In genomic region chr3:189355481-189356201, GRCh38 we compare ENCODE assay signal across 1 cellular context.
TF ChIP-seq lines count a peak whose summit lies in the region.

No MANE protein-coding gene starts in this region.

TF ChIP-seq in HepG2, 621 proteins besides CTCF, POLR2A, EP300 and RAD21 (continued from another document and continues in another):
- TF ChIP-seq DBP (CRISPR knock-in tag; IDR thresholded peaks at IDR 0.05; ENCODE audit: not compliant biosample characterization) (no peak), SOX6 (IDR thresholded peaks at IDR 0.05) (no peak), SOX6 (CRISPR knock-in tag; IDR thresholded peaks at IDR 0.05) (0 out of 2 replicates have a peak, but pooled peaks have one; percentile 25), HNF4A (CRISPR knock-in tag; IDR thresholded peaks at IDR 0.05) (peak; percentile 65), YY1 (IDR thresholded peaks at IDR 0.05; ENCODE audit: insufficient read depth, insufficient replicate concordance, low read depth, low read length) (no peak), NFATC3 (CRISPR knock-in tag; IDR thresholded peaks at IDR 0.05) (no peak), ZNF292 (CRISPR knock-in tag; IDR thresholded peaks at IDR 0.05; ENCODE audit: borderline replicate concordance, low read depth) (peak; percentile 67; the same call in 1 of the 2 replicates), HOXA5 (CRISPR knock-in tag; IDR thresholded peaks at IDR 0.05) (0 out of 2 replicates have a peak, but pooled peaks have one; percentile 11), ZNF570 (CRISPR knock-in tag; IDR thresholded peaks at IDR 0.05; ENCODE audit: borderline replicate concordance) (no peak), REL (CRISPR knock-in tag; conservative IDR thresholded peaks at IDR 0.05) (no peak), SOX13 (IDR thresholded peaks at IDR 0.05) (no peak), SOX13 (CRISPR knock-in tag; conservative IDR thresholded peaks at IDR 0.05 in 1 of 2, IDR thresholded peaks at IDR 0.05 in 1 of 2) (peak in 1 of 2 experiments; percentile 16; a peak in 1 of 4 replicates), KLF15 (CRISPR knock-in tag; IDR thresholded peaks at IDR 0.05; ENCODE audit: borderline replicate concordance) (no peak), ZNF33B (CRISPR knock-in tag; IDR thresholded peaks at IDR 0.05) (no peak), HMG20A (CRISPR knock-in tag; IDR thresholded peaks at IDR 0.05; ENCODE audit: borderline replicate concordance) (peak; percentile 49; the same call in 1 of the 2 replicates), ZFX (CRISPR knock-in tag; IDR thresholded peaks at IDR 0.05; ENCODE audit: low read depth) (peak; percentile 62), ZNF251 (CRISPR knock-in tag; IDR thresholded peaks at IDR 0.05) (no peak), ZNF30 (CRISPR knock-in tag; IDR thresholded peaks at IDR 0.05) (no peak), ZNF501 (CRISPR knock-in tag; IDR thresholded peaks at IDR 0.05) (no peak), CAMTA2 (CRISPR knock-in tag; IDR thresholded peaks at IDR 0.05; ENCODE audit: borderline replicate concordance) (no peak), ZNF343 (CRISPR knock-in tag; IDR thresholded peaks at IDR 0.05) (no peak), POGZ (CRISPR knock-in tag; IDR thresholded peaks at IDR 0.05) (0 out of 2 replicates have a peak, but pooled peaks have one; percentile 14), ZNF124 (CRISPR knock-in tag; IDR thresholded peaks at IDR 0.05) (0 out of 2 replicates have a peak, but pooled peaks have one; percentile 42), ZNF644 (CRISPR knock-in tag; IDR thresholded peaks at IDR 0.05; ENCODE audit: low read depth) (0 out of 2 replicates have a peak, but pooled peaks have one; percentile 43), PITX1 (CRISPR knock-in tag; IDR thresholded peaks at IDR 0.05) (peak; percentile 50; the same call in 1 of the 2 replicates), KDM2A (CRISPR knock-in tag; IDR thresholded peaks at IDR 0.05; ENCODE audit: borderline replicate concordance, low read depth) (no peak), SKI (IDR thresholded peaks at IDR 0.05; ENCODE audit: partially characterized antibody) (no peak), MIER2 (CRISPR knock-in tag; IDR thresholded peaks at IDR 0.05) (no peak), FOXA1 (IDR thresholded peaks at IDR 0.05) (no peak), FOXA1 (CRISPR knock-in tag; IDR thresholded peaks at IDR 0.05) (peak; percentile 37; the same call in 1 of the 2 replicates), RARA (CRISPR knock-in tag; IDR thresholded peaks at IDR 0.05) (peak; percentile 68), ZNF335 (CRISPR knock-in tag; IDR thresholded peaks at IDR 0.05) (0 out of 2 replicates have a peak, but pooled peaks have one; percentile 39), GATAD1 (CRISPR knock-in tag; IDR thresholded peaks at IDR 0.05) (0 out of 2 replicates have a peak, but pooled peaks have one; percentile 12), EEA1 (CRISPR knock-in tag; IDR thresholded peaks at IDR 0.05; ENCODE audit: borderline replicate concordance) (no peak), THRA (CRISPR knock-in tag; IDR thresholded peaks at IDR 0.05; ENCODE audit: borderline replicate concordance) (peak; percentile 84; the same call in 1 of the 2 replicates), ZNF44 (CRISPR knock-in tag; IDR thresholded peaks at IDR 0.05) (no peak), GRHL1 (CRISPR knock-in tag; conservative IDR thresholded peaks at IDR 0.05) (no peak), ETV5 (CRISPR knock-in tag; IDR thresholded peaks at IDR 0.05; ENCODE audit: borderline replicate concordance) (peak; percentile 52; the same call in 1 of the 2 replicates), RXRB (CRISPR knock-in tag; IDR thresholded peaks at IDR 0.05; ENCODE audit: borderline replicate concordance) (peak; percentile 41; the same call in 1 of the 2 replicates), FOXA3 (CRISPR knock-in tag; IDR thresholded peaks at IDR 0.05) (peak; percentile 77), ZMYM3 (CRISPR knock-in tag; IDR thresholded peaks at IDR 0.05) (0 out of 2 replicates have a peak, but pooled peaks have one; percentile 27), MEIS1 (CRISPR knock-in tag; IDR thresholded peaks at IDR 0.05; ENCODE audit: borderline replicate concordance) (no peak)
- TF ChIP-seq, protein P1, sequence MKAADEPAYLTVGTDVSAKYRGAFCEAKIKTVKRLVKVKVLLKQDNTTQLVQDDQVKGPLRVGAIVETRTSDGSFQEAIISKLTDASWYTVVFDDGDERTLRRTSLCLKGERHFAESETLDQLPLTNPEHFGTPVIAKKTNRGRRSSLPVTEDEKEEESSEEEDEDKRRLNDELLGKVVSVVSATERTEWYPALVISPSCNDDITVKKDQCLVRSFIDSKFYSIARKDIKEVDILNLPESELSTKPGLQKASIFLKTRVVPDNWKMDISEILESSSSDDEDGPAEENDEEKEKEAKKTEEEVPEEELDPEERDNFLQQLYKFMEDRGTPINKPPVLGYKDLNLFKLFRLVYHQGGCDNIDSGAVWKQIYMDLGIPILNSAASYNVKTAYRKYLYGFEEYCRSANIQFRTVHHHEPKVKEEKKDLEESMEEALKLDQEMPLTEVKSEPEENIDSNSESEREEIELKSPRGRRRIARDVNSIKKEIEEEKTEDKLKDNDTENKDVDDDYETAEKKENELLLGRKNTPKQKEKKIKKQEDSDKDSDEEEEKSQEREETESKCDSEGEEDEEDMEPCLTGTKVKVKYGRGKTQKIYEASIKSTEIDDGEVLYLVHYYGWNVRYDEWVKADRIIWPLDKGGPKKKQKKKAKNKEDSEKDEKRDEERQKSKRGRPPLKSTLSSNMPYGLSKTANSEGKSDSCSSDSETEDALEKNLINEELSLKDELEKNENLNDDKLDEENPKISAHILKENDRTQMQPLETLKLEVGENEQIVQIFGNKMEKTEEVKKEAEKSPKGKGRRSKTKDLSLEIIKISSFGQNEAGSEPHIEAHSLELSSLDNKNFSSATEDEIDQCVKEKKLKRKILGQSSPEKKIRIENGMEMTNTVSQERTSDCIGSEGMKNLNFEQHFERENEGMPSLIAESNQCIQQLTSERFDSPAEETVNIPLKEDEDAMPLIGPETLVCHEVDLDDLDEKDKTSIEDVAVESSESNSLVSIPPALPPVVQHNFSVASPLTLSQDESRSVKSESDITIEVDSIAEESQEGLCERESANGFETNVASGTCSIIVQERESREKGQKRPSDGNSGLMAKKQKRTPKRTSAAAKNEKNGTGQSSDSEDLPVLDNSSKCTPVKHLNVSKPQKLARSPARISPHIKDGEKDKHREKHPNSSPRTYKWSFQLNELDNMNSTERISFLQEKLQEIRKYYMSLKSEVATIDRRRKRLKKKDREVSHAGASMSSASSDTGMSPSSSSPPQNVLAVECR (CRISPR knock-in tag; IDR thresholded peaks at IDR 0.05; ENCODE audit: borderline replicate concordance), result no peak
- TF ChIP-seq, protein P2, sequence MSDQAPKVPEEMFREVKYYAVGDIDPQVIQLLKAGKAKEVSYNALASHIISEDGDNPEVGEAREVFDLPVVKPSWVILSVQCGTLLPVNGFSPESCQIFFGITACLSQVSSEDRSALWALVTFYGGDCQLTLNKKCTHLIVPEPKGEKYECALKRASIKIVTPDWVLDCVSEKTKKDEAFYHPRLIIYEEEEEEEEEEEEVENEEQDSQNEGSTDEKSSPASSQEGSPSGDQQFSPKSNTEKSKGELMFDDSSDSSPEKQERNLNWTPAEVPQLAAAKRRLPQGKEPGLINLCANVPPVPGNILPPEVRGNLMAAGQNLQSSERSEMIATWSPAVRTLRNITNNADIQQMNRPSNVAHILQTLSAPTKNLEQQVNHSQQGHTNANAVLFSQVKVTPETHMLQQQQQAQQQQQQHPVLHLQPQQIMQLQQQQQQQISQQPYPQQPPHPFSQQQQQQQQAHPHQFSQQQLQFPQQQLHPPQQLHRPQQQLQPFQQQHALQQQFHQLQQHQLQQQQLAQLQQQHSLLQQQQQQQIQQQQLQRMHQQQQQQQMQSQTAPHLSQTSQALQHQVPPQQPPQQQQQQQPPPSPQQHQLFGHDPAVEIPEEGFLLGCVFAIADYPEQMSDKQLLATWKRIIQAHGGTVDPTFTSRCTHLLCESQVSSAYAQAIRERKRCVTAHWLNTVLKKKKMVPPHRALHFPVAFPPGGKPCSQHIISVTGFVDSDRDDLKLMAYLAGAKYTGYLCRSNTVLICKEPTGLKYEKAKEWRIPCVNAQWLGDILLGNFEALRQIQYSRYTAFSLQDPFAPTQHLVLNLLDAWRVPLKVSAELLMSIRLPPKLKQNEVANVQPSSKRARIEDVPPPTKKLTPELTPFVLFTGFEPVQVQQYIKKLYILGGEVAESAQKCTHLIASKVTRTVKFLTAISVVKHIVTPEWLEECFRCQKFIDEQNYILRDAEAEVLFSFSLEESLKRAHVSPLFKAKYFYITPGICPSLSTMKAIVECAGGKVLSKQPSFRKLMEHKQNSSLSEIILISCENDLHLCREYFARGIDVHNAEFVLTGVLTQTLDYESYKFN (CRISPR knock-in tag; conservative IDR thresholded peaks at IDR 0.05), result peak; percentile 31; the same call in 1 of the 2 replicates
- TF ChIP-seq, protein P3, sequence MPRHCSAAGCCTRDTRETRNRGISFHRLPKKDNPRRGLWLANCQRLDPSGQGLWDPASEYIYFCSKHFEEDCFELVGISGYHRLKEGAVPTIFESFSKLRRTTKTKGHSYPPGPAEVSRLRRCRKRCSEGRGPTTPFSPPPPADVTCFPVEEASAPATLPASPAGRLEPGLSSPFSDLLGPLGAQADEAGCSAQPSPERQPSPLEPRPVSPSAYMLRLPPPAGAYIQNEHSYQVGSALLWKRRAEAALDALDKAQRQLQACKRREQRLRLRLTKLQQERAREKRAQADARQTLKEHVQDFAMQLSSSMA (CRISPR knock-in tag; IDR thresholded peaks at IDR 0.05), result no peak
- TF ChIP-seq, protein P4, sequence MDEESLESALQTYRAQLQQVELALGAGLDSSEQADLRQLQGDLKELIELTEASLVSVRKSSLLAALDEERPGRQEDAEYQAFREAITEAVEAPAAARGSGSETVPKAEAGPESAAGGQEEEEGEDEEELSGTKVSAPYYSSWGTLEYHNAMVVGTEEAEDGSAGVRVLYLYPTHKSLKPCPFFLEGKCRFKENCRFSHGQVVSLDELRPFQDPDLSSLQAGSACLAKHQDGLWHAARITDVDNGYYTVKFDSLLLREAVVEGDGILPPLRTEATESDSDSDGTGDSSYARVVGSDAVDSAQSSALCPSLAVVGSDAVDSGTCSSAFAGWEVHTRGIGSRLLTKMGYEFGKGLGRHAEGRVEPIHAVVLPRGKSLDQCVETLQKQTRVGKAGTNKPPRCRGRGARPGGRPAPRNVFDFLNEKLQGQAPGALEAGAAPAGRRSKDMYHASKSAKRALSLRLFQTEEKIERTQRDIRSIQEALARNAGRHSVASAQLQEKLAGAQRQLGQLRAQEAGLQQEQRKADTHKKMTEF (CRISPR knock-in tag; IDR thresholded peaks at IDR 0.05), result 0 out of 2 replicates have a peak, but pooled peaks have one; percentile 39
- TF ChIP-seq, protein P5, sequence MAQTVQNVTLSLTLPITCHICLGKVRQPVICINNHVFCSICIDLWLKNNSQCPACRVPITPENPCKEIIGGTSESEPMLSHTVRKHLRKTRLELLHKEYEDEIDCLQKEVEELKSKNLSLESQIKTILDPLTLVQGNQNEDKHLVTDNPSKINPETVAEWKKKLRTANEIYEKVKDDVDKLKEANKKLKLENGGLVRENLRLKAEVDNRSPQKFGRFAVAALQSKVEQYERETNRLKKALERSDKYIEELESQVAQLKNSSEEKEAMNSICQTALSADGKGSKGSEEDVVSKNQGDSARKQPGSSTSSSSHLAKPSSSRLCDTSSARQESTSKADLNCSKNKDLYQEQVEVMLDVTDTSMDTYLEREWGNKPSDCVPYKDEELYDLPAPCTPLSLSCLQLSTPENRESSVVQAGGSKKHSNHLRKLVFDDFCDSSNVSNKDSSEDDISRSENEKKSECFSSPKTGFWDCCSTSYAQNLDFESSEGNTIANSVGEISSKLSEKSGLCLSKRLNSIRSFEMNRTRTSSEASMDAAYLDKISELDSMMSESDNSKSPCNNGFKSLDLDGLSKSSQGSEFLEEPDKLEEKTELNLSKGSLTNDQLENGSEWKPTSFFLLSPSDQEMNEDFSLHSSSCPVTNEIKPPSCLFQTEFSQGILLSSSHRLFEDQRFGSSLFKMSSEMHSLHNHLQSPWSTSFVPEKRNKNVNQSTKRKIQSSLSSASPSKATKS (CRISPR knock-in tag; IDR thresholded peaks at IDR 0.05), result no peak
